In genomic region chr1:8681911-8682310, GRCh38 we compare ENCODE assay signal across 25 cellular contexts.
DNase-seq lines count a peak whose midpoint lies in the region; ATAC-seq and TF ChIP-seq lines count a peak whose summit lies in the region.
"Had no signal": no experiment of that assay in that cellular context is flagged by ENCODE, and none has a peak within 500 bp of the region (broad histone marks: within the 10 kb centered on the region; RNA-seq: fewer than 3 reads in every experiment).

No MANE protein-coding gene starts in this region.

- TF ChIP-seq POLR2A in erythroblast (IDR thresholded peaks at IDR 0.05; ENCODE audit: low read length): no peak

- in situ Hi-C loops in Panc1 (cut with HindIII; ENCODE audit: low pct_unique_long_range_greater_than_20kb, low sequenced_read_pairs): no loop called here

- peak overlapping the region; percentile 45; the same call in 1 of the 2 replicates for H3K27ac ChIP-seq in Panc1 (ENCODE audit: low read length)
- H3K27ac ChIP-seq in neural progenitor cell: no peak overlapping the region
- H3K27ac ChIP-seq: psoas muscle, skin epidermis, tibial nerve had no signal

- DNase-seq in activated T-cell treated with anti-CD3 and anti-CD28 coated beads, Interleukin-2, amount 50 U/mL, for 24 hours: no peak
- DNase-seq in activated T-cell treated with anti-CD3 and anti-CD28 coated beads, Interleukin-2, amount 50 U/mL, for 4 hours: no peak
- peak; percentile 25 for DNase-seq in DMS53 treated with DMSO at 0.1 percent for 48 hours (lab: John Stamatoyannopoulos, UW; ENCODE audit: unreplicated experiment)
- DNase-seq in Panc1 (ENCODE audit: low read depth, low spot score): no peak
- no peak for DNase-seq in neural progenitor cell (ENCODE audit: low spot score)
- no peak for DNase-seq in erythroblast (lab: John Stamatoyannopoulos, UW)
- no peak for DNase-seq in NCI-H226
- no peak for DNase-seq in iPS-NIHi11 (ENCODE audit: low spot score)
- DNase-seq: activated CD4-positive, alpha-beta T cell treated with anti-CD3 and anti-CD28 coated beads for 48 hours; activated CD8-positive, alpha-beta memory T cell treated with anti-CD3 and anti-CD28 coated beads, Interleukin-2, amount 50 U/mL, for 4 hours; activated gamma-delta T cell treated with Interleukin-2 at 50 U/mL for 16 hours; amniotic stem cell; dermis blood vessel endothelial cell; H7; immature natural killer cell; Karpas-422; left ventricle myocardium superior; mucosa of descending colon; NCI-H2107; psoas muscle; stimulated activated CD4-positive, alpha-beta T cell treated with anti-CD3 and anti-CD28 coated beads, Interleukin-2, amount 100 ng/mL, for 24 hours; stimulated activated naive CD4-positive, alpha-beta T cell treated with Interleukin-2 at 50 U/mL for 16 hours had no signal

- POLR2A ChIA-PET in Panc1 (lab: Charles Lee): no interaction called here

- no peaks in the 10 kb centered on the region for H3K36me3 Mint-ChIP-seq in activated T-cell treated with anti-CD3 and anti-CD28 coated beads, Interleukin-2, amount 50 U/mL, for 24 hours (ENCODE audit: low read depth)
- H3K36me3 Mint-ChIP-seq in activated T-cell treated with anti-CD3 and anti-CD28 coated beads, Interleukin-2, amount 50 U/mL, for 4 hours (ENCODE audit: insufficient read depth): peaks cover 7% of the 10 kb centered on the region
- peaks cover 18% of the 10 kb centered on the region for H3K36me3 Mint-ChIP-seq in neural progenitor cell
- H3K36me3 Mint-ChIP-seq: immature natural killer cell had no signal

- peaks cover 26% of the 10 kb centered on the region for H3K4me1 Mint-ChIP-seq in activated T-cell treated with anti-CD3 and anti-CD28 coated beads, Interleukin-2, amount 50 U/mL, for 24 hours (ENCODE audit: low read depth)
- H3K4me1 Mint-ChIP-seq in activated T-cell treated with anti-CD3 and anti-CD28 coated beads, Interleukin-2, amount 50 U/mL, for 4 hours (ENCODE audit: low read depth): peaks cover 24% of the 10 kb centered on the region
- H3K4me1 Mint-ChIP-seq in neural progenitor cell: peaks cover 35% of the 10 kb centered on the region

- H3K9me3 ChIP-seq in Panc1 (ENCODE audit: control insufficient read depth, insufficient read depth, low read depth, low read length) (no peaks in the 10 kb centered on the region), neural progenitor cell (ENCODE audit: low read depth) (no peaks in the 10 kb centered on the region)
- H3K9me3 ChIP-seq: mucosa of descending colon, psoas muscle, tibial nerve had no signal

- intact Hi-C loops in Panc1 (cut with micrococcal nuclease; ENCODE audit: unreplicated experiment): no loop called here

- H3K4me3 ChIP-seq in Panc1 (ENCODE audit: low read depth in 2 of 2, low read length in 2 of 2) (no peak overlapping the region), neural progenitor cell (no peak overlapping the region)
- H3K4me3 ChIP-seq: mucosa of descending colon, psoas muscle, skin epidermis had no signal

- no peak overlapping the region for H2AFZ ChIP-seq in neural progenitor cell (replicated peaks)

- CTCF ChIA-PET in Panc1 (lab: Charles Lee): no interaction called here

- no peaks in the 10 kb centered on the region for H3K36me3 ChIP-seq in Panc1 (ENCODE audit: control insufficient read depth, insufficient read depth, low read length)
- H3K36me3 ChIP-seq in neural progenitor cell: no peaks in the 10 kb centered on the region
- H3K36me3 ChIP-seq: tibial nerve had no signal

- H3K9me3 Mint-ChIP-seq in activated T-cell treated with anti-CD3 and anti-CD28 coated beads, Interleukin-2, amount 50 U/mL, for 24 hours: no peaks in the 10 kb centered on the region
- H3K9me3 Mint-ChIP-seq in activated T-cell treated with anti-CD3 and anti-CD28 coated beads, Interleukin-2, amount 50 U/mL, for 4 hours: no peaks in the 10 kb centered on the region
- no peaks in the 10 kb centered on the region for H3K9me3 Mint-ChIP-seq in neural progenitor cell
- H3K9me3 Mint-ChIP-seq: immature natural killer cell had no signal

- no peak for ATAC-seq in activated T-cell treated with anti-CD3 and anti-CD28 coated beads, Interleukin-2, amount 50 U/mL, for 4 hours
- ATAC-seq in Panc1: no peak
- ATAC-seq: left ventricle myocardium superior, psoas muscle, SK-N-SH treated with all-trans-retinoic acid at 6 μM for 48 hours had no signal

- no peak for TF ChIP-seq CTCF in Panc1 (IDR thresholded peaks at IDR 0.05)
- TF ChIP-seq CTCF in neural progenitor cell (IDR thresholded peaks at IDR 0.05): no peak

- peak overlapping the region; percentile 54 for H3K4me2 ChIP-seq in neural progenitor cell

- H3K27ac Mint-ChIP-seq in activated T-cell treated with anti-CD3 and anti-CD28 coated beads, Interleukin-2, amount 50 U/mL, for 24 hours: peak overlapping the region; percentile 50
- H3K27ac Mint-ChIP-seq in neural progenitor cell: peak overlapping the region; percentile 1

- H3K4me3 Mint-ChIP-seq in activated T-cell treated with anti-CD3 and anti-CD28 coated beads, Interleukin-2, amount 50 U/mL, for 24 hours: no peak overlapping the region
- H3K4me3 Mint-ChIP-seq in activated T-cell treated with anti-CD3 and anti-CD28 coated beads, Interleukin-2, amount 50 U/mL, for 4 hours: no peak overlapping the region
- no peak overlapping the region for H3K4me3 Mint-ChIP-seq in neural progenitor cell

- H3K27me3 ChIP-seq in Panc1 (ENCODE audit: control insufficient read depth, insufficient read depth, low read length): no peaks in the 10 kb centered on the region
- no peaks in the 10 kb centered on the region for H3K27me3 ChIP-seq in neural progenitor cell
- H3K27me3 ChIP-seq: tibial nerve had no signal

- H3K27me3 Mint-ChIP-seq in activated T-cell treated with anti-CD3 and anti-CD28 coated beads, Interleukin-2, amount 50 U/mL, for 24 hours: no peaks in the 10 kb centered on the region
- H3K27me3 Mint-ChIP-seq in activated T-cell treated with anti-CD3 and anti-CD28 coated beads, Interleukin-2, amount 50 U/mL, for 4 hours (ENCODE audit: low read depth): no peaks in the 10 kb centered on the region
- no peaks in the 10 kb centered on the region for H3K27me3 Mint-ChIP-seq in neural progenitor cell (ENCODE audit: insufficient read depth, low read depth)

- peaks cover 100% of the 10 kb centered on the region for H3K79me2 ChIP-seq in neural progenitor cell (ENCODE audit: low read depth)

- BruUV-seq in Panc1 (replicated peaks; lab: Mats Ljungman, UMichigan): no TSS peak

- peaks cover 100% of the 10 kb centered on the region for H4K20me1 ChIP-seq in neural progenitor cell (ENCODE audit: low read depth)

- H3F3A ChIP-seq in neural progenitor cell (ENCODE audit: low read depth): peaks cover 11% of the 10 kb centered on the region

- H3K4me1 ChIP-seq in Panc1 (ENCODE audit: control insufficient read depth, insufficient read depth, low read length) (peaks cover 47% of the 10 kb centered on the region), neural progenitor cell (peaks cover 59% of the 10 kb centered on the region)

- H3K9ac ChIP-seq in neural progenitor cell: no peak overlapping the region
